ENCODE assay signal across 1 cellular context in genomic region chr10:73744690-73744994, GRCh38.
A peak's percentile ranks its signal among the peaks of the same experiment; 100 is the strongest.
TF ChIP-seq lines count a peak whose summit lies in the region.

No MANE protein-coding gene starts in this region.

TF ChIP-seq in GM12878, 131 proteins besides CTCF, POLR2A, EP300 and RAD21:
- TF ChIP-seq HDAC6 (IDR thresholded peaks at IDR 0.05; ENCODE audit: unreplicated experiment) (no peak), BACH1 (IDR thresholded peaks at IDR 0.05; ENCODE audit: borderline replicate concordance) (0 out of 2 replicates have a peak, but pooled peaks have one; percentile 7), CHD2 (IDR thresholded peaks at IDR 0.05; ENCODE audit: borderline replicate concordance, low read depth, low read length) (no peak), STAT3 (IDR thresholded peaks at IDR 0.05; ENCODE audit: low read depth, low read length) (no peak), NKRF (conservative IDR thresholded peaks at IDR 0.05) (0 out of 2 replicates have a peak, but pooled peaks have one; percentile 55), PAX8 (IDR thresholded peaks at IDR 0.05) (no peak)
TF ChIP-seq in GM12878: peak in this region for 2.
